Comparison of ENCODE assay signal across 1 cellular context in the genomic region with DNA sequence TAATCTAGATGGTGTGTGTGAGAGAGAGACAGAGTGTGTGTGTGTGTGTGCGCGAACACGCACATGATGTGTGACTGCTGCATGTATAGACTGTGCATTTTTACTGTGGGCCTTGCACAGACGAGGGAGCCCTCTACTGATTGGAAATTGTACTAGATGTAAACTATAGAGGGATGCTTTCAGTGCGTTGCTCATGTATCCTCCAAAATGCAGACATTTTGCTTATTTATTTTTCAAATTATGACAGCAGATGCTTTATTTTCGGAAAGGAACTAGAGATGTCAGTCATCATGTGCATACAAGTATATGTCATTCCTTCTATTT.
TF ChIP-seq lines count a peak whose summit lies in the region.

No MANE protein-coding gene starts in this region.

TF ChIP-seq in SK-N-SH, 30 proteins besides CTCF, POLR2A, EP300 and RAD21 (continued from another document):
- TF ChIP-seq, protein P1, sequence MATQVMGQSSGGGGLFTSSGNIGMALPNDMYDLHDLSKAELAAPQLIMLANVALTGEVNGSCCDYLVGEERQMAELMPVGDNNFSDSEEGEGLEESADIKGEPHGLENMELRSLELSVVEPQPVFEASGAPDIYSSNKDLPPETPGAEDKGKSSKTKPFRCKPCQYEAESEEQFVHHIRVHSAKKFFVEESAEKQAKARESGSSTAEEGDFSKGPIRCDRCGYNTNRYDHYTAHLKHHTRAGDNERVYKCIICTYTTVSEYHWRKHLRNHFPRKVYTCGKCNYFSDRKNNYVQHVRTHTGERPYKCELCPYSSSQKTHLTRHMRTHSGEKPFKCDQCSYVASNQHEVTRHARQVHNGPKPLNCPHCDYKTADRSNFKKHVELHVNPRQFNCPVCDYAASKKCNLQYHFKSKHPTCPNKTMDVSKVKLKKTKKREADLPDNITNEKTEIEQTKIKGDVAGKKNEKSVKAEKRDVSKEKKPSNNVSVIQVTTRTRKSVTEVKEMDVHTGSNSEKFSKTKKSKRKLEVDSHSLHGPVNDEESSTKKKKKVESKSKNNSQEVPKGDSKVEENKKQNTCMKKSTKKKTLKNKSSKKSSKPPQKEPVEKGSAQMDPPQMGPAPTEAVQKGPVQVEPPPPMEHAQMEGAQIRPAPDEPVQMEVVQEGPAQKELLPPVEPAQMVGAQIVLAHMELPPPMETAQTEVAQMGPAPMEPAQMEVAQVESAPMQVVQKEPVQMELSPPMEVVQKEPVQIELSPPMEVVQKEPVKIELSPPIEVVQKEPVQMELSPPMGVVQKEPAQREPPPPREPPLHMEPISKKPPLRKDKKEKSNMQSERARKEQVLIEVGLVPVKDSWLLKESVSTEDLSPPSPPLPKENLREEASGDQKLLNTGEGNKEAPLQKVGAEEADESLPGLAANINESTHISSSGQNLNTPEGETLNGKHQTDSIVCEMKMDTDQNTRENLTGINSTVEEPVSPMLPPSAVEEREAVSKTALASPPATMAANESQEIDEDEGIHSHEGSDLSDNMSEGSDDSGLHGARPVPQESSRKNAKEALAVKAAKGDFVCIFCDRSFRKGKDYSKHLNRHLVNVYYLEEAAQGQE (IDR thresholded peaks at IDR 0.05; ENCODE audit: low read depth, low read length): no peak
- TF ChIP-seq USF1 (IDR thresholded peaks at IDR 0.05; ENCODE audit: borderline replicate concordance, low read depth): no peak
- no peak for TF ChIP-seq MEF2A (IDR thresholded peaks at IDR 0.05; ENCODE audit: borderline replicate concordance, low read depth)
